ENCODE assay signal across 25 cellular contexts in genomic region chr3:172334743-172335142, GRCh38.
DNase-seq lines count a peak whose midpoint lies in the region; ATAC-seq, FAIRE-seq and TF ChIP-seq lines count a peak whose summit lies in the region.
"Had no signal": no experiment of that assay in that cellular context is flagged by ENCODE, and none has a peak within 500 bp of the region (broad histone marks: within the 10 kb centered on the region; RNA-seq: fewer than 3 reads in every experiment).

No MANE protein-coding gene starts in this region.

- H3K27ac ChIP-seq in VCaP (peak overlapping the region; percentile 53), keratinocyte (ENCODE audit: control insufficient read depth, insufficient read depth, low read length) (peak overlapping the region; percentile 23), esophagus squamous epithelium (peak overlapping the region in 2 of 4 donors; percentile 18 to 39), neural progenitor cell (no peak overlapping the region)
- H3K27ac ChIP-seq: skin epidermis, WERI-Rb-1 had no signal

- H2AFZ ChIP-seq in keratinocyte (ENCODE audit: control insufficient read depth, low read length) (no peak overlapping the region), neural progenitor cell (replicated peaks) (no peak overlapping the region)

- no peaks in the 10 kb centered on the region for H3K27me3 Mint-ChIP-seq in neural progenitor cell (ENCODE audit: insufficient read depth, low read depth)
- H3K27me3 Mint-ChIP-seq: T-helper 17 cell, type B pancreatic cell had no signal

- H3K4me2 ChIP-seq in keratinocyte (ENCODE audit: control insufficient read depth, extremely low read depth, insufficient read depth, low read depth, low read length) (peak overlapping the region; percentile 34), neural progenitor cell (no peak overlapping the region)
- H3K4me2 ChIP-seq: SK-N-SH had no signal

- ATAC-seq in HG02870 (IDR thresholded peaks at IDR 0.05; ENCODE audit: unreplicated experiment) = no peak
- ATAC-seq: T-helper 17 cell had no signal

- no peak overlapping the region for H3K4me3 ChIP-seq in keratinocyte (ENCODE audit: control insufficient read depth in 2 of 3, extremely low read depth in 1 of 3, insufficient read depth in 2 of 3, low read depth in 1 of 3, low read length in 3 of 3)
- H3K4me3 ChIP-seq in esophagus squamous epithelium = no peak overlapping the region
- no peak overlapping the region for H3K4me3 ChIP-seq in neural progenitor cell
- H3K4me3 ChIP-seq: breast epithelium, lung, skin epidermis had no signal

- H3K36me3 Mint-ChIP-seq in neural progenitor cell = peaks cover 32% of the 10 kb centered on the region

- no peaks in the 10 kb centered on the region for H3K9me1 ChIP-seq in keratinocyte (ENCODE audit: control insufficient read depth, extremely low read depth, insufficient read depth, low read length)

- peaks cover 6% of the 10 kb centered on the region for H3K4me1 Mint-ChIP-seq in neural progenitor cell
- H3K4me1 Mint-ChIP-seq: CD14-positive monocyte had no signal

- peaks cover 10 to 17% of the 10 kb centered on the region in 2 experiments for H3K36me3 ChIP-seq in keratinocyte (ENCODE audit: control insufficient read depth in 2 of 2, extremely low read depth in 1 of 2, insufficient read depth in 2 of 2, low read length in 2 of 2)
- peaks cover 0 to 77% (median 3%) of the 10 kb centered on the region in 3 donors for H3K36me3 ChIP-seq in esophagus squamous epithelium
- H3K36me3 ChIP-seq in neural progenitor cell = no peaks in the 10 kb centered on the region
- H3K36me3 ChIP-seq: breast epithelium had no signal

- TF ChIP-seq POLR2A in esophagus squamous epithelium (IDR thresholded peaks at IDR 0.05) = no peak

- no peaks in the 10 kb centered on the region for H3K79me2 ChIP-seq in keratinocyte (ENCODE audit: control insufficient read depth, insufficient read depth, low read length)
- H3K79me2 ChIP-seq in neural progenitor cell (ENCODE audit: low read depth) = no peaks in the 10 kb centered on the region

- WGBS in esophagus squamous epithelium, 2 donors = 33 to 46% methylated on average over 6 of the region's 6 CpGs

- H3K9ac ChIP-seq in keratinocyte (ENCODE audit: control insufficient read depth, extremely low read depth, insufficient read depth, low read length) (no peak overlapping the region), neural progenitor cell (no peak overlapping the region)
- H3K9ac ChIP-seq: SK-N-SH had no signal

- dilution Hi-C loops in keratinocyte (cut with MboI; ENCODE audit: extremely low pct_ligation_motif_present, low sequenced_read_pairs) = no loop called here

- H3K27me3 ChIP-seq in keratinocyte (ENCODE audit: control insufficient read depth, extremely low read depth, insufficient read depth, low read length) (no peaks in the 10 kb centered on the region), esophagus squamous epithelium (no peaks in the 10 kb centered on the region), neural progenitor cell (no peaks in the 10 kb centered on the region)
- H3K27me3 ChIP-seq: breast epithelium had no signal

- no peak overlapping the region for H3K27ac Mint-ChIP-seq in neural progenitor cell
- H3K27ac Mint-ChIP-seq: activated naive CD4-positive, alpha-beta T cell treated with anti-CD3 and anti-CD28 coated beads for 36 hours; T-helper 17 cell; type B pancreatic cell had no signal

- H3K9me3 Mint-ChIP-seq in neural progenitor cell = no peaks in the 10 kb centered on the region
- H3K9me3 Mint-ChIP-seq: activated naive CD4-positive, alpha-beta T cell treated with anti-CD3 and anti-CD28 coated beads for 36 hours; CD14-positive monocyte; type B pancreatic cell had no signal

- no peak overlapping the region for H3K4me3 Mint-ChIP-seq in neural progenitor cell
- H3K4me3 Mint-ChIP-seq: activated naive CD4-positive, alpha-beta T cell treated with anti-CD3 and anti-CD28 coated beads for 36 hours; CD14-positive monocyte; T-helper 17 cell; type B pancreatic cell had no signal

- TF ChIP-seq CTCF in VCaP (conservative IDR thresholded peaks at IDR 0.05) (no peak), keratinocyte (optimal IDR thresholded peaks at IDR 0.05 in 1 of 3, IDR thresholded peaks at IDR 0.05 in 1 of 3, conservative IDR thresholded peaks at IDR 0.05 in 1 of 3; ENCODE audit: extremely low read depth in 1 of 3, insufficient read depth in 2 of 3, low read length in 3 of 3) (no peak), esophagus squamous epithelium (IDR thresholded peaks at IDR 0.05) (no peak), neural progenitor cell (IDR thresholded peaks at IDR 0.05) (no peak)

- H4K20me1 ChIP-seq in keratinocyte (ENCODE audit: control insufficient read depth, extremely low read depth, insufficient read depth, low read length) (no peaks in the 10 kb centered on the region), neural progenitor cell (ENCODE audit: low read depth) (no peaks in the 10 kb centered on the region)

- DNase-seq in DMS153 (lab: John Stamatoyannopoulos, UW) (peak; percentile 62), DMS79 treated with DMSO at 0.1 percent for 48 hours (lab: John Stamatoyannopoulos, UW) (peak; percentile 53), keratinocyte (ENCODE audit: low read depth, low spot score) (peak; percentile 28), NK-92 (lab: John Stamatoyannopoulos, UW; ENCODE audit: unreplicated experiment) (no peak), esophagus squamous epithelium (lab: John Stamatoyannopoulos, UW) (no peak), neural progenitor cell (ENCODE audit: low spot score) (no peak)
- DNase-seq: activated CD4-positive, alpha-beta T cell treated with anti-CD3 and anti-CD28 coated beads, Interleukin-2, amount 50 U/mL, for 1 hour; activated naive CD4-positive, alpha-beta T cell treated with anti-CD3 and anti-CD28 coated beads for 36 hours; cortex of kidney; GDM1; islet precursor cell; MM.1S; NCI-H1694 treated with DMSO at 0.1 percent for 48 hours; RPMI8226; SK-N-SH; stimulated activated CD4-positive, alpha-beta T cell treated with anti-CD3 and anti-CD28 coated beads, Interleukin-2, amount 100 ng/mL, for 24 hours; T-helper 17 cell; WERI-Rb-1 had no signal

- FAIRE-seq in keratinocyte (lab: Jason Lieb, UNC) = peak; percentile 53

- intact Hi-C loops in esophagus squamous epithelium (cut with DNase I) = no loop called here

- peaks cover 3% of the 10 kb centered on the region for H3F3A ChIP-seq in neural progenitor cell (ENCODE audit: low read depth)

- peaks cover 7% of the 10 kb centered on the region for H3K4me1 ChIP-seq in keratinocyte (ENCODE audit: control insufficient read depth, extremely low read depth, insufficient read depth, low read length)
- peaks cover 0 to 17% (median 3%) of the 10 kb centered on the region in 3 donors for H3K4me1 ChIP-seq in esophagus squamous epithelium
- no peaks in the 10 kb centered on the region for H3K4me1 ChIP-seq in neural progenitor cell
- H3K4me1 ChIP-seq: breast epithelium had no signal

- H3K9me3 ChIP-seq in keratinocyte (ENCODE audit: control insufficient read depth, low read depth, low read length) = no peaks in the 10 kb centered on the region
- no peaks in the 10 kb centered on the region for H3K9me3 ChIP-seq in esophagus squamous epithelium
- no peaks in the 10 kb centered on the region for H3K9me3 ChIP-seq in neural progenitor cell (ENCODE audit: low read depth)
- H3K9me3 ChIP-seq: breast epithelium, SK-N-SH had no signal

Comparison
In these comparisons a context has a peak if more than half of its experiments do, and no peak if none do; other contexts are left out.
1. DNase-seq: peak in DMS153 (single experiment), DMS79 treated with DMSO at 0.1 percent for 48 hours (single experiment) and keratinocyte (single experiment); none in NK-92 (single experiment), esophagus squamous epithelium (single experiment) and neural progenitor cell (single experiment).